ENCODE assay signal across 9 cellular contexts in the genomic region with DNA sequence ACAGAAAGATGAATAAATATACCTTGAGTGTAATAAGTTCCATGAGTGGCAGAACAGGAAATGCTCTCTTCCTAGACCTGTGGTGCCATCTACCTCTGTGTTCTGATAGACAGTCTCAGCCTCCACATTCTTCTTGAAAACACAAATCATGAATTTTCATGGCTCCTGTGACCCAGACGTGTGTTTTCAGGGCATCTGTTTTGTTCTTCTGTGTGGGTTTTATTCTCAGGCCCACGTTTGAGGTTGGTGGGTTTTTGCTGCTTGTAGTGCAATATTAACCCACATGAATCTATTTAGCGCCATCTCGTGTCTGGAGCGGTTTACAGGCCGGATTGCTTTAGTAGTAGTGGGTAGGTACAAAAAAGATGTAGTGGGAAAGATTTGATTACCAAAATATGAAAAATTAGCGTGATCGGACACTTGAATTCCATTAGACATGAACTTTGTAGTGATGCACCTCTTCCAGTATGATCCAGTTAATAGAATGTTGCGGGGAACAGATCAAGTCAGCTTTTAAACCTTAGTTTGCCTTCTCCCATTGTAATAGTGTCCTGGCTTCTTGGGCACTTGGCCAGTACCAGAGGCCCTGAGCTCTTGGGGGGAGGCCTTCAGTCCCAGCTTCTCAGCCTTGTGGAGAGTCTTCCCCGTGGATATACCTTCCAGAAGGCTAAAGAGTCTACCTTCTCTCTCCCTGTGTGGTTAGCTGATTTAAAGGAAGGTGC.
DNase-seq lines count a peak whose midpoint lies in the region; ATAC-seq, FAIRE-seq and TF ChIP-seq lines count a peak whose summit lies in the region.
"Had no signal": no experiment of that assay in that cellular context is flagged by ENCODE, and none has a peak within 500 bp of the region (broad histone marks: within the 10 kb centered on the region; RNA-seq: fewer than 3 reads in every experiment).

No MANE protein-coding gene starts in this region.

- H3K27ac ChIP-seq in brain microvascular endothelial cell (no peak overlapping the region), upper lobe of right lung (no peak overlapping the region), spleen (no peak overlapping the region)

- WGBS in spleen, 5 donors: 24 to 30% (median 27%) methylated on average over 10 of the region's 10 CpGs

- TF ChIP-seq CTCF in D721Med (IDR thresholded peaks at IDR 0.05; ENCODE audit: insufficient read depth, missing control alignments): peak; percentile 71
- peak; percentile 78 for TF ChIP-seq CTCF in brain microvascular endothelial cell (IDR thresholded peaks at IDR 0.05; ENCODE audit: low read depth, low read length, missing control alignments)
- peak; percentile 46 for TF ChIP-seq CTCF in upper lobe of right lung (IDR thresholded peaks at IDR 0.05)
- peak in 4 of 11 experiments; percentile 18 to 36 (median 24) for TF ChIP-seq CTCF in spleen (IDR thresholded peaks at IDR 0.05 in 8 of 11, conservative IDR thresholded peaks at IDR 0.05 in 3 of 11)

- H3K9me3 ChIP-seq in upper lobe of right lung: no peaks in the 10 kb centered on the region
- no peaks in the 10 kb centered on the region for H3K9me3 ChIP-seq in spleen

- intact Hi-C loops in upper lobe of right lung (cut with DNase I): no loop called here
- intact Hi-C loops in spleen (cut with DNase I; ENCODE audit: low total_unique reads): no loop called here

- no peak for TF ChIP-seq POLR2A in spleen (IDR thresholded peaks at IDR 0.05)

- no peak overlapping the region for H3K4me3 ChIP-seq in brain microvascular endothelial cell (ENCODE audit: low read depth, low read length)
- H3K4me3 ChIP-seq in upper lobe of right lung: no peak overlapping the region
- no peak overlapping the region for H3K4me3 ChIP-seq in spleen

- no peak for DNase-seq in D721Med (ENCODE audit: insufficient read length, low spot score)
- peak; percentile 79 for DNase-seq in NCI-H2227 treated with DMSO at 0.1 percent for 48 hours (lab: John Stamatoyannopoulos, UW)
- peak; percentile 60 for DNase-seq in brain microvascular endothelial cell
- peak; percentile 75 for DNase-seq in kidney glomerular epithelial cell (lab: John Stamatoyannopoulos, UW)
- DNase-seq in upper lobe of right lung: no peak
- no peak for DNase-seq in stimulated activated CD4-positive, alpha-beta T cell treated with anti-CD3 and anti-CD28 coated beads, Interleukin-1b, Interleukin-23, amount 100 ng/mL, for 48 hours
- DNase-seq in spleen: no peak

- H3K27me3 ChIP-seq in brain microvascular endothelial cell (replicated peaks): no peaks in the 10 kb centered on the region
- H3K27me3 ChIP-seq in upper lobe of right lung: no peaks in the 10 kb centered on the region
- peaks cover 0 to 12% (median 0%) of the 10 kb centered on the region in 7 donors for H3K27me3 ChIP-seq in spleen (replicated peaks in 1 of 7)

- ATAC-seq in GM21786 (IDR thresholded peaks at IDR 0.05; ENCODE audit: unreplicated experiment) (peak; percentile 64), upper lobe of right lung (peak; percentile 64)

- no peaks in the 10 kb centered on the region for H3K4me1 ChIP-seq in upper lobe of right lung
- no peaks in the 10 kb centered on the region for H3K4me1 ChIP-seq in spleen

- FAIRE-seq in D721Med (lab: Jason Lieb, UNC): peak; percentile 86
- FAIRE-seq: islet of Langerhans had no signal

- H3K36me3 ChIP-seq in brain microvascular endothelial cell (replicated peaks) (no peaks in the 10 kb centered on the region), upper lobe of right lung (no peaks in the 10 kb centered on the region), spleen (no peaks in the 10 kb centered on the region)

- in situ Hi-C loops in brain microvascular endothelial cell (cut with HindIII; ENCODE audit: low pct_ligation_motif_present, low sequenced_read_pairs): no loop called here

Comparison
In these comparisons a context has a peak if more than half of its experiments do, and no peak if none do; other contexts are left out.
1. DNase-seq: peak in NCI-H2227 treated with DMSO at 0.1 percent for 48 hours (single experiment), brain microvascular endothelial cell (single experiment) and kidney glomerular epithelial cell (single experiment); none in D721Med (single experiment), upper lobe of right lung (single experiment), stimulated activated CD4-positive, alpha-beta T cell treated with anti-CD3 and anti-CD28 coated beads, Interleukin-1b, Interleukin-23, amount 100 ng/mL, for 48 hours (single experiment) and spleen (single experiment).